Comparison of ENCODE assay signal across 8 cellular contexts in the genomic region with DNA sequence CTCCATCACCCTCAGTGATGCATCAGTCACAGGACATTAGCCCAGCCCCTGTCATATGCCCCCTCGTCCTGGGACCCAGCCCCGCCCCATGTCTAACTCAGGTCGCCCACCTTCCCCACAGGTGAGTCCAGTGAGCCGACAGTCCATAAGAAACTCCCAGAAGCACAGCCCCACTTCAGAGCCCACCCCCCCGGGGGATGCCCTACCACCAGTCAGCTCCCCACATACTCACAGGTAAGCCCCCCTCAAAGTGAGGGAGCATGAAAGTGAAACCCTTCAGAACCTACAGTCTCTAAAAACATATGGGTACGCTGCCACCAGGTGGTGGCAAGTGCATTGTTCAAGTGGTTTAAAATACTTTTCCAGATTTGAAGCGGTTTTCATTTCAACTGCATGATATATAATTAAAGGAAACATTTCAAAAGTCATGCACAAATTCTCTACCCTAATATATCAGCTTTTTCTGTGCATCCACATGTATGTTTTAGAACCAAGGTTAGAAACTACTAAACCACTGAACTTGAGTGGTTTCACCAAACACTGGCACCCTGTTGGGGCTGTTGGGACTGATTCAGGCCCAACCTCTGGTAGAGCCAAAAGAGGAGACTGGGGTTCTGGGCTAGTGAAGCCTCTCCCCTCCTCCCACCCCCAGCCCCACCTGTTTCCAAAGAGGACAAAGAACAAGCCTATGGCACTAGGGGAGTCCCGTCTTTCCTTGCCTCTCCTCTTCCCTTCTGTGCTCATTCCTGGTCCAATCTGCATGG. TPM values are rescaled to one million over a fixed set of nuclear protein-coding genes. Genes with fewer than 3 reads are reported as not detected.
A peak's percentile ranks its signal among the peaks of the same experiment; 100 is the strongest.
DNase-seq lines count a peak whose midpoint lies in the region; ATAC-seq and TF ChIP-seq lines count a peak whose summit lies in the region.

No MANE protein-coding gene starts in this region.

- H3K36me3 ChIP-seq in Caco-2 (ENCODE audit: control insufficient read depth, insufficient read depth, low read length) (peaks cover 7% of the 10 kb centered on the region), breast epithelium (no peaks in the 10 kb centered on the region), right lobe of liver (peaks cover 0 to 50% (median 6%) of the 10 kb centered on the region in 4 donors), upper lobe of left lung (peaks cover 0 to 14% (median 1%) of the 10 kb centered on the region in 4 donors)

- no peak for TF ChIP-seq EP300 in upper lobe of left lung (IDR thresholded peaks at IDR 0.05)

- H3K27ac ChIP-seq in HL-60 (replicated peaks) (no peak overlapping the region), breast epithelium (no peak overlapping the region), right lobe of liver (no peak overlapping the region), upper lobe of left lung (no peak overlapping the region)

- H3K4me1 ChIP-seq in Caco-2 (no peaks in the 10 kb centered on the region), breast epithelium (peaks cover 5 to 25% of the 10 kb centered on the region in 2 donors), right lobe of liver (no peaks in the 10 kb centered on the region), upper lobe of left lung (peaks cover 36 to 59% (median 40%) of the 10 kb centered on the region in 4 donors)

- CTCF ChIA-PET in Caco-2 (lab: Charles Lee), result interaction anchor here (0.6 to 1.7 kb wide), 4 partner anchors 16 to 95 kb away, joined by 3 to 7 read pairs (median 3); a partner anchor contains a TSS

- no peak for TF ChIP-seq POLR2A in breast epithelium (IDR thresholded peaks at IDR 0.05)
- no peak for TF ChIP-seq POLR2A in right lobe of liver (IDR thresholded peaks at IDR 0.05)
- TF ChIP-seq POLR2A in upper lobe of left lung (IDR thresholded peaks at IDR 0.05), result no peak

- POLR2A ChIA-PET in Caco-2 (lab: Charles Lee), result no interaction called here

- H3K27me3 Mint-ChIP-seq in Caco-2 (ENCODE audit: insufficient read depth, unreplicated experiment), result no peaks in the 10 kb centered on the region

- H3K27me3 ChIP-seq in Caco-2 (replicated peaks; ENCODE audit: control insufficient read depth, insufficient read depth, low read length), result no peaks in the 10 kb centered on the region
- peaks cover 11% of the 10 kb centered on the region for H3K27me3 ChIP-seq in HL-60 (ENCODE audit: insufficient read depth, poor library complexity, severe bottlenecking)
- H3K27me3 ChIP-seq in breast epithelium, result no peaks in the 10 kb centered on the region
- no peaks in the 10 kb centered on the region for H3K27me3 ChIP-seq in right lobe of liver
- peaks cover 0 to 56% (median 16%) of the 10 kb centered on the region in 4 donors for H3K27me3 ChIP-seq in upper lobe of left lung

- H3K27ac Mint-ChIP-seq in Caco-2 (ENCODE audit: unreplicated experiment), result no peak overlapping the region

- no peaks in the 10 kb centered on the region for H3K9me3 ChIP-seq in Caco-2
- no peaks in the 10 kb centered on the region for H3K9me3 ChIP-seq in breast epithelium
- H3K9me3 ChIP-seq in right lobe of liver, result no peaks in the 10 kb centered on the region
- no peaks in the 10 kb centered on the region for H3K9me3 ChIP-seq in upper lobe of left lung

- no TSS peak for BruUV-seq in Caco-2 (replicated peaks; lab: Mats Ljungman, UMichigan)

- H3K36me3 Mint-ChIP-seq in Caco-2 (ENCODE audit: insufficient read depth, unreplicated experiment), result peaks cover 73% of the 10 kb centered on the region

- DNase-seq in Caco-2 (peak in 1 of 2 experiments; percentile 57), HL-60 (ENCODE audit: low read depth in 1 of 2, low spot score in 1 of 2) (peak in 1 of 2 experiments; percentile 39), SK-N-DZ (ENCODE audit: low spot score) (peak; percentile 66), breast epithelium (ENCODE audit: low spot score in 2 of 2) (no peak), right lobe of liver (peak in 2 of 3 donors; percentile 50 to 55), upper lobe of left lung (no peak)

- intact Hi-C loops in Caco-2 (cut with micrococcal nuclease; ENCODE audit: unreplicated experiment), result loop anchor here (1.0 to 10.0 kb wide), 4 partner anchors 16 to 169 kb away; no protein-coding TSS in a partner anchor
- intact Hi-C loops in breast epithelium (cut with DNase I; ENCODE audit: low total_unique reads), result no loop called here
- intact Hi-C loops in right lobe of liver (cut with DNase I), result loop anchor here (10.0 kb wide), 1 partner anchor 59 kb away; no protein-coding TSS in a partner anchor

- H3K4me3 ChIP-seq in Caco-2 (ENCODE audit: low read depth, low read length), result no peak overlapping the region
- H3K4me3 ChIP-seq in HL-60 (replicated peaks; ENCODE audit: insufficient read depth, low read length), result no peak overlapping the region
- no peak overlapping the region for H3K4me3 ChIP-seq in breast epithelium
- no peak overlapping the region for H3K4me3 ChIP-seq in right lobe of liver
- H3K4me3 ChIP-seq in upper lobe of left lung, result no peak overlapping the region

- peak in 1 of 4 donors; percentile 11 for ATAC-seq in right lobe of liver
- ATAC-seq in upper lobe of left lung (ENCODE audit: low FRiP score in 2 of 2), result no peak
- no peak for ATAC-seq in HG02870 (IDR thresholded peaks at IDR 0.05; ENCODE audit: unreplicated experiment)
- no peak for ATAC-seq in HG03342 (IDR thresholded peaks at IDR 0.05; ENCODE audit: unreplicated experiment)

- no peak overlapping the region for H3K4me3 Mint-ChIP-seq in Caco-2 (ENCODE audit: unreplicated experiment)

- no peaks in the 10 kb centered on the region for H3K9me3 Mint-ChIP-seq in Caco-2 (ENCODE audit: unreplicated experiment)

- 49% methylated on average over 5 of the region's 8 CpGs for WGBS in right lobe of liver (ENCODE audit: insufficient coverage, low coverage, low lambda C conversion rate, missing lambda C conversion rate)
- WGBS in upper lobe of left lung, 2 donors, result 35 to 52% methylated on average over 4 to 8 of the region's 8 CpGs

- no peaks in the 10 kb centered on the region for H3K4me1 Mint-ChIP-seq in Caco-2 (ENCODE audit: low read depth, unreplicated experiment)

- TF ChIP-seq CTCF in Caco-2 (IDR thresholded peaks at IDR 0.05; ENCODE audit: insufficient read depth in 1 of 2, low read depth in 1 of 2, low read length in 1 of 2, severe bottlenecking in 1 of 2, unreplicated experiment in 1 of 2) (peak; percentile 58 to 59), HL-60 (IDR thresholded peaks at IDR 0.05; ENCODE audit: insufficient read depth, low read length) (peak; percentile 35), breast epithelium (IDR thresholded peaks at IDR 0.05) (peak; percentile 47 to 66 (median 54)), right lobe of liver (IDR thresholded peaks at IDR 0.05) (peak; percentile 33 to 76 (median 54)), upper lobe of left lung (IDR thresholded peaks at IDR 0.05) (peak; percentile 30 to 73 (median 58))

RNA-seq across cellular contexts. Expression of a gene that starts 17.3 kb away (rescaled TPM):
- total RNA-seq in Caco-2 (2022) (203 and 224 TPM in 2 replicates), breast epithelium (100 to 1,000 TPM in 2 of 3 donors, 1 to 10 TPM in 1; 6.1 to 151 (median 115) TPM), right lobe of liver (100 to 1,000 TPM in 5 of 6 experiments, 10 to 100 TPM in 1; 95.8 to 184 (median 120) TPM), upper lobe of left lung (100 to 1,000 TPM; 120 to 497 (median 199) TPM)
- polyA plus RNA-seq in SK-N-DZ (2014; cell fraction: cytosol; rRNA removed), result 0.63 and 1.4 TPM in 2 replicates
- polyA plus RNA-seq in SK-N-DZ (2014; cell fraction: nucleus; rRNA removed), result 1.3 and 1.7 TPM in 2 replicates

RNA-seq across cellular contexts. Expression of a gene that starts 24.0 kb away (rescaled TPM):
- total RNA-seq in Caco-2 (2022), result 293 and 300 TPM in 2 replicates
- 160 and 214 TPM in 2 replicates for polyA plus RNA-seq in SK-N-DZ (2014; cell fraction: cytosol; rRNA removed)
- polyA plus RNA-seq in SK-N-DZ (2014; cell fraction: nucleus; rRNA removed), result 125 and 144 TPM in 2 replicates
- total RNA-seq in breast epithelium, result 100 to 1,000 TPM; 137 to 239 (median 141) TPM
- 100 to 1,000 TPM; 102 to 184 (median 150) TPM for total RNA-seq in right lobe of liver
- total RNA-seq in upper lobe of left lung, result 100 to 1,000 TPM; 163 to 313 (median 217) TPM

RNA-seq across cellular contexts. Expression of a gene that starts 27.7 kb away (rescaled TPM):
- 70.3 and 74.7 TPM in 2 replicates for total RNA-seq in Caco-2 (2022)
- polyA plus RNA-seq in SK-N-DZ (2014; cell fraction: cytosol; rRNA removed), result 50.3 and 67.8 TPM in 2 replicates
- polyA plus RNA-seq in SK-N-DZ (2014; cell fraction: nucleus; rRNA removed), result 58.6 and 64.8 TPM in 2 replicates
- 10 to 100 TPM; 25.9 to 51.8 (median 29.1) TPM for total RNA-seq in breast epithelium
- total RNA-seq in right lobe of liver, result 10 to 100 TPM in 3 of 6 experiments, 1 to 10 TPM in 3; 6.9 to 15.5 (median 10.5) TPM
- 10 to 100 TPM; 28.6 to 62.9 (median 36.1) TPM for total RNA-seq in upper lobe of left lung

RNA-seq across cellular contexts. Expression of a gene that starts 28.3 kb away (rescaled TPM):
- 50.6 and 56.6 TPM in 2 replicates for total RNA-seq in Caco-2 (2022)
- polyA plus RNA-seq in SK-N-DZ (2014; cell fraction: cytosol; rRNA removed), result 64.2 and 98.1 TPM in 2 replicates
- polyA plus RNA-seq in SK-N-DZ (2014; cell fraction: nucleus; rRNA removed), result 49.5 and 51.8 TPM in 2 replicates
- total RNA-seq in breast epithelium, result 10 to 100 TPM; 25.3 to 42.6 (median 39.8) TPM
- total RNA-seq in right lobe of liver, result 10 to 100 TPM; 11.3 to 17.9 (median 14.0) TPM
- total RNA-seq in upper lobe of left lung, result 10 to 100 TPM; 23.9 to 87.3 (median 35.6) TPM

RNA-seq across cellular contexts. Expression of a gene that starts 54.0 kb away (rescaled TPM):
- total RNA-seq in Caco-2 (2022) (85.0 and 91.5 TPM in 2 replicates), breast epithelium (10 to 100 TPM in 2 of 3 donors, 1 to 10 TPM in 1; 9.9 to 17.4 (median 16.4) TPM), right lobe of liver (10 to 100 TPM; 15.8 to 31.9 (median 27.7) TPM), upper lobe of left lung (10 to 100 TPM; 14.8 to 77.7 (median 63.6) TPM)
- 65.0 and 92.3 TPM in 2 replicates for polyA plus RNA-seq in SK-N-DZ (2014; cell fraction: cytosol; rRNA removed)
- polyA plus RNA-seq in SK-N-DZ (2014; cell fraction: nucleus; rRNA removed), result 207 and 247 TPM in 2 replicates

Comparison
In these comparisons a context has a peak if more than half of its experiments do, and no peak if none do; other contexts are left out.
1. DNase-seq: peak in SK-N-DZ (single experiment) and right lobe of liver (2 of 3); none in breast epithelium (0 of 2) and upper lobe of left lung (0 of 2).
2. Peak in every context shown above with its lines, with median percentiles within 50 percentile points of each other: CTCF ChIP-seq.